ENCODE assay signal across 7 cellular contexts in the genomic region with DNA sequence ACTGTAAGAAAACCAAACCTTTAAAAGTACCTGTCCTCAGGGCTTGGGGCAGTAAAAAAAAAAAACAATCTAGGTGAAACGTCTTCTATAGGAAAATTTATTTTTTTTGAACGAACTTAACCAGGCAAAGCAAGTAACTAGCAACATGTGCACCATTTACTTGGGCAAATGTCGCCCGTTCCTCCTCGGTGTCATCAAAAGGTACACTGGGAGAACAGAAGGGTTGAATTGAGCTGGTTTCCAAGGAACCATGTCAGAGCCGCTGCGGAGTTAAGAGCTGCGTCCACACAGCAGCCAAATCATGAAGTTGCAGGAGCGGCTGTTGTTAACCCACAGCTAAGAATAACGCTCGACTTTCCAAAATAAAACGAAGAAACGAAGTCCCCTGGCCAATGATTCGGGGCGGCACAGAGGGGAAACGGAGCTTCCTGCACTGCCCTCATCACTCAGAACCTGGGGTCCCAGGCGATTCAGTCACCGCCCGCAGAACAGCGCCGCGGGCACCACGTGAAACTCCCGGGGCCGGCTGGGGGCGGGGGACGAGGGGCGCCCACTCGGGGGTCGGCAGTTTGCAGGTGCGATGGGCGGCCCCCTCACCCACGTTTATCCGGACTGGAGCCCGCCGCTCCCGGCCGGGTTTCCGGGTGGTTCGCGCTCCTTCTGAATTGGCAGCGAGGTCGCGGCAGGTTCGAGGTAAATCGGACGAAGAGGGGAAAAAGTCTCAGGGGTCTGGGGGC. TPM values are rescaled to one million over a fixed set of nuclear protein-coding genes. Genes with fewer than 3 reads are reported as not detected.
A peak's percentile ranks its signal among the peaks of the same experiment; 100 is the strongest.
DNase-seq lines count a peak whose midpoint lies in the region; ATAC-seq and TF ChIP-seq lines count a peak whose summit lies in the region.
"Not testable (repeated sequence)": the region's sequence is repeated elsewhere in the genome, so short reads cannot be mapped to it uniquely, and the experiment has no call there.

No MANE protein-coding gene starts in this region.

- H4K8ac ChIP-seq in mesendoderm (ENCODE audit: low read depth, low read length) = not testable (repeated sequence)

- H3K4me1 ChIP-seq in mesendoderm (ENCODE audit: control insufficient read depth, low read depth, low read length) = not testable (repeated sequence)

- not testable (repeated sequence) for H3K27me3 Mint-ChIP-seq in activated naive CD8-positive, alpha-beta T cell treated with anti-CD3 and anti-CD28 coated beads for 36 hours

- not testable (repeated sequence) for H3K79me1 ChIP-seq in mesendoderm (ENCODE audit: low read length)

- not testable (repeated sequence) for H3K27me3 ChIP-seq in mesendoderm (ENCODE audit: insufficient read depth, low read length, poor library complexity)

- peak overlapping the region; percentile 85 for H3K27ac Mint-ChIP-seq in activated naive CD8-positive, alpha-beta T cell treated with anti-CD3 and anti-CD28 coated beads for 36 hours

- H3K27ac ChIP-seq in VCaP = peak overlapping the region; percentile 45
- H3K27ac ChIP-seq in mesendoderm (ENCODE audit: low read depth, low read length) = not testable (repeated sequence)

- peak overlapping the region; percentile 86 for H3K4me3 Mint-ChIP-seq in activated naive CD8-positive, alpha-beta T cell treated with anti-CD3 and anti-CD28 coated beads for 36 hours

- peak; percentile 51 for DNase-seq in activated naive CD8-positive, alpha-beta T cell treated with anti-CD3 and anti-CD28 coated beads for 36 hours
- not testable (repeated sequence) for DNase-seq in fibroblast of pulmonary artery (ENCODE audit: low read depth)
- peak; percentile 5 for DNase-seq in mesendoderm
- DNase-seq in stimulated activated CD4-positive, alpha-beta T cell treated with anti-CD3 and anti-CD28 coated beads, Interleukin-12 subunit alpha, Interleukin-12 subunit beta, amount 100 ng/mL, for 48 hours (ENCODE audit: low read depth in 2 of 3, low spot score in 1 of 3) = peak in 2 of 3 donors; percentile 1 to 8

- peak overlapping the region; percentile 16 for H3K4ac ChIP-seq in mesendoderm (ENCODE audit: low read depth, low read length)

- not testable (repeated sequence) for H3K79me2 ChIP-seq in mesendoderm (ENCODE audit: control insufficient read depth, insufficient read depth, low read length)

- no CpG with 5 or more reads among the region's 47 CpGs for WGBS in mesendoderm (ENCODE audit: extremely low coverage, insufficient coverage, low lambda C conversion rate)

- TF ChIP-seq CTCF in VCaP (conservative IDR thresholded peaks at IDR 0.05); fibroblast of pulmonary artery (IDR thresholded peaks at IDR 0.05; ENCODE audit: low read length, missing control alignments): not testable (repeated sequence)

- ATAC-seq in GM18907 (IDR thresholded peaks at IDR 0.05; ENCODE audit: unreplicated experiment) (peak; percentile 16), HG03571 (IDR thresholded peaks at IDR 0.05; ENCODE audit: unreplicated experiment) (peak; percentile 8)

- not testable (repeated sequence) for H4K5ac ChIP-seq in mesendoderm (ENCODE audit: low read length)

- not testable (repeated sequence) for H3K36me3 ChIP-seq in mesendoderm (ENCODE audit: control insufficient read depth, insufficient read depth, low read length)

- not testable (repeated sequence) for H2BK5ac ChIP-seq in mesendoderm (ENCODE audit: low read length)

- H3K4me2 ChIP-seq in mesendoderm (ENCODE audit: low read length) = not testable (repeated sequence)

- not testable (repeated sequence) for H3K36me3 Mint-ChIP-seq in activated naive CD8-positive, alpha-beta T cell treated with anti-CD3 and anti-CD28 coated beads for 36 hours

- not testable (repeated sequence) for H3K18ac ChIP-seq in mesendoderm (ENCODE audit: low read length)

- peak overlapping the region; percentile 34 for H3K9ac ChIP-seq in mesendoderm (ENCODE audit: low read length)

- H3K56ac ChIP-seq in mesendoderm (ENCODE audit: low read length) = peak overlapping the region; percentile 49

- not testable (repeated sequence) for H2BK15ac ChIP-seq in mesendoderm (replicated peaks; ENCODE audit: low read depth)

- H3K4me3 ChIP-seq in fibroblast of pulmonary artery (replicated peaks; ENCODE audit: low read depth, low read length) = peak overlapping the region; percentile 61
- H3K4me3 ChIP-seq in mesendoderm (ENCODE audit: low read length) = not testable (repeated sequence)

- not testable (repeated sequence) for H2BK120ac ChIP-seq in mesendoderm (ENCODE audit: low read depth, low read length)

- not testable (repeated sequence) for H3K9me3 Mint-ChIP-seq in activated naive CD8-positive, alpha-beta T cell treated with anti-CD3 and anti-CD28 coated beads for 36 hours

- H3K4me1 Mint-ChIP-seq in activated naive CD8-positive, alpha-beta T cell treated with anti-CD3 and anti-CD28 coated beads for 36 hours = not testable (repeated sequence)

- not testable (repeated sequence) for H2AK5ac ChIP-seq in mesendoderm (ENCODE audit: low read length)

- H3K23ac ChIP-seq in mesendoderm (ENCODE audit: low read length) = not testable (repeated sequence)

RNA-seq across cellular contexts. Expression of gene PLGLB1, which starts 53.6 kb away (rescaled TPM):
- 1 to 10 TPM in 1 of 2 experiments, under 1 TPM in 1; 0.74 to 1.6 TPM for total RNA-seq in activated naive CD8-positive, alpha-beta T cell treated with anti-CD3 and anti-CD28 coated beads for 36 hours
- 0.06 TPM for polyA plus RNA-seq in mesendoderm (2013, experiment 1 of 2)
- 0.06 TPM for polyA plus RNA-seq in mesendoderm (2013, experiment 2 of 2)
